1 cellular context compared by ENCODE assay signal in genomic region chr3:42843730-42844713, GRCh38.
A peak's percentile ranks its signal among the peaks of the same experiment; 100 is the strongest.
TF ChIP-seq lines count a peak whose summit lies in the region.

No MANE protein-coding gene starts in this region.

TF ChIP-seq in GM12878, 131 proteins besides CTCF, POLR2A, EP300 and RAD21:
- TF ChIP-seq ZBTB11 (CRISPR knock-in tag; IDR thresholded peaks at IDR 0.05): no peak
- TF ChIP-seq BCLAF1 (IDR thresholded peaks at IDR 0.05): no peak
- peak; percentile 26; the same call in 1 of the 2 replicates for TF ChIP-seq SPI1 (IDR thresholded peaks at IDR 0.05; ENCODE audit: borderline replicate concordance, insufficient read depth, low read depth, low read length)
